Comparison of ENCODE assay signal across 21 cellular contexts in the genomic region with DNA sequence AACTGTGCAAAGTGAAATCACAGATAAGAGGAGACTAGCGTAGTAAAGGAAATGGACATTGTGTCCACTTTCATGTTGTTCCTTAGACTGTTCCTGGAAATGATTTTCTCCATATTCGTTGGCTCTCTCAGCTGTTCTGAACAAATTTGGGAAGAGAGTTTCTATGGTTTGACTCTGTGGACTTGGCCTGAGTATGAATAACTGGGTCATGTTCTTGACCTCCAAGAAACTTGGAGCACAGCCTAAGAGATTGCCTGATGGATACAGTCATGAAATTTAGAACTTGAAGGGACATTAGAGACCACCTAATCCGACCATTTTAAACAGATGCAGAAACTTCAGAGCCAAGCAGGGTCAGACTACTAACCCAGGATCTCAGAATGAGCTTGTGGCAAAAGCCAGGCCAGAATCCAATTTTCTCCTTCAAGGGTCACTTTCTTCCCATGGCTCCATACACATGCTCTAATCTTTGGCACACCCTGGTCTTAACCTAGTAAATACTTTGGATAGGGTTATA.
DNase-seq lines count a peak whose midpoint lies in the region; ATAC-seq and TF ChIP-seq lines count a peak whose summit lies in the region.
"Had no signal": no experiment of that assay in that cellular context is flagged by ENCODE, and none has a peak within 500 bp of the region (broad histone marks: within the 10 kb centered on the region; RNA-seq: fewer than 3 reads in every experiment).

No MANE protein-coding gene starts in this region.

- no peaks in the 10 kb centered on the region for H3K27me3 Mint-ChIP-seq in activated T-helper 2 cell treated with anti-CD3 and anti-CD28 coated beads, Interferon-gamma antibody, Interleukin-2, Interleukin-4, amounts not matched to agents 10 μg/mL and 5 μg/mL and 100 μg/mL, durations not matched to agents 14 hours and 24 hours and 36 hours (ENCODE audit: low read depth)
- H3K27me3 Mint-ChIP-seq: activated CD4-positive, alpha-beta T cell treated with anti-CD3 and anti-CD28 coated beads for 36 hours had no signal

- no peaks in the 10 kb centered on the region for H3K9me3 ChIP-seq in adipocyte (ENCODE audit: control insufficient read depth, low read length)
- H3K9me3 ChIP-seq in testis, result no peaks in the 10 kb centered on the region
- H3K9me3 ChIP-seq: BE2C, pancreas, sigmoid colon had no signal

- DNase-seq in adipocyte (ENCODE audit: low read depth), result no peak
- peak; percentile 58 for DNase-seq in fibroblast of villous mesenchyme (ENCODE audit: low read depth)
- peak; percentile 36 for DNase-seq in myocyte (ENCODE audit: low read depth)
- peak; percentile 64 for DNase-seq in testis
- DNase-seq in SHP77 (lab: John Stamatoyannopoulos, UW), result no peak
- no peak for DNase-seq in activated T-helper 2 cell treated with anti-CD3 and anti-CD28 coated beads, Interferon-gamma antibody, Interleukin-2, Interleukin-4, amounts not matched to agents 10 μg/mL and 5 μg/mL and 100 μg/mL, durations not matched to agents 14 hours and 24 hours and 36 hours (ENCODE audit: low spot score)
- DNase-seq in HK-2 (ENCODE audit: unreplicated experiment), result no peak
- DNase-seq: activated CD4-positive, alpha-beta T cell treated with anti-CD3 and anti-CD28 coated beads for 36 hours; activated gamma-delta T cell treated with Interleukin-2 at 50 U/mL for 16 hours; BE2C; cortex of kidney; head of caudate nucleus; Karpas-422; natural killer cell; NCI-H1694 treated with DMSO at 0.1 percent for 48 hours; NCI-H526 treated with DMSO at 0.1 percent for 48 hours; pancreas; sigmoid colon; stimulated activated CD8-positive, alpha-beta memory T cell treated with anti-CD3 and anti-CD28 coated beads, Interleukin-4, amount 100 ng/mL, for 48 hours; T-helper 17 cell had no signal

- TF ChIP-seq POLR2A in testis (IDR thresholded peaks at IDR 0.05), result no peak

- WGBS in testis, 2 donors, result 30 to 46% methylated on average over 3 of the region's 3 CpGs

- H3K36me3 ChIP-seq in adipocyte (ENCODE audit: control insufficient read depth, insufficient read depth, low read length, severe bottlenecking) (no peaks in the 10 kb centered on the region), testis (ENCODE audit: low read depth, missing control alignments) (no peaks in the 10 kb centered on the region)
- H3K36me3 ChIP-seq: BE2C, pancreas, sigmoid colon had no signal

- no peak for ATAC-seq in HG02610 (IDR thresholded peaks at IDR 0.05; ENCODE audit: unreplicated experiment)
- ATAC-seq: activated CD4-positive, alpha-beta T cell treated with anti-CD3 and anti-CD28 coated beads for 36 hours; natural killer cell; T-helper 17 cell had no signal

- H3K4me1 ChIP-seq in adipocyte (ENCODE audit: control insufficient read depth, insufficient read depth, low read length) (peaks cover 15% of the 10 kb centered on the region), testis (peaks cover 5% of the 10 kb centered on the region)
- H3K4me1 ChIP-seq: BE2C, pancreas had no signal

- H3K27ac ChIP-seq in testis, result peak overlapping the region; percentile 29 to 51
- H3K27ac ChIP-seq: pancreas had no signal

- no peak for TF ChIP-seq CTCF in fibroblast of villous mesenchyme (IDR thresholded peaks at IDR 0.05; ENCODE audit: insufficient read depth, low read depth, low read length)
- TF ChIP-seq CTCF in testis (IDR thresholded peaks at IDR 0.05), result no peak

- H3K36me3 Mint-ChIP-seq in activated T-helper 2 cell treated with anti-CD3 and anti-CD28 coated beads, Interferon-gamma antibody, Interleukin-2, Interleukin-4, amounts not matched to agents 10 μg/mL and 5 μg/mL and 100 μg/mL, durations not matched to agents 14 hours and 24 hours and 36 hours (ENCODE audit: low read depth), result no peaks in the 10 kb centered on the region
- H3K36me3 Mint-ChIP-seq: natural killer cell had no signal

- H3K27me3 ChIP-seq in adipocyte (replicated peaks; ENCODE audit: control insufficient read depth, insufficient read depth, low read length) (no peaks in the 10 kb centered on the region), testis (no peaks in the 10 kb centered on the region)
- H3K27me3 ChIP-seq: BE2C, pancreas, sigmoid colon had no signal

- no peak overlapping the region for H3K27ac Mint-ChIP-seq in activated T-helper 2 cell treated with anti-CD3 and anti-CD28 coated beads, Interferon-gamma antibody, Interleukin-2, Interleukin-4, amounts not matched to agents 10 μg/mL and 5 μg/mL and 100 μg/mL, durations not matched to agents 14 hours and 24 hours and 36 hours
- H3K27ac Mint-ChIP-seq: activated CD4-positive, alpha-beta T cell treated with anti-CD3 and anti-CD28 coated beads for 36 hours; natural killer cell; T-helper 17 cell had no signal

- no peak overlapping the region for H3K4me3 Mint-ChIP-seq in activated T-helper 2 cell treated with anti-CD3 and anti-CD28 coated beads, Interferon-gamma antibody, Interleukin-2, Interleukin-4, amounts not matched to agents 10 μg/mL and 5 μg/mL and 100 μg/mL, durations not matched to agents 14 hours and 24 hours and 36 hours (ENCODE audit: low read depth)
- H3K4me3 Mint-ChIP-seq: activated CD4-positive, alpha-beta T cell treated with anti-CD3 and anti-CD28 coated beads for 36 hours; natural killer cell; T-helper 17 cell had no signal

- peak overlapping the region; percentile 32 for H3K9ac ChIP-seq in adipocyte (ENCODE audit: low read length)

- H3K9me3 Mint-ChIP-seq in activated T-helper 2 cell treated with anti-CD3 and anti-CD28 coated beads, Interferon-gamma antibody, Interleukin-2, Interleukin-4, amounts not matched to agents 10 μg/mL and 5 μg/mL and 100 μg/mL, durations not matched to agents 14 hours and 24 hours and 36 hours, result no peaks in the 10 kb centered on the region

- H3K4me1 Mint-ChIP-seq in activated T-helper 2 cell treated with anti-CD3 and anti-CD28 coated beads, Interferon-gamma antibody, Interleukin-2, Interleukin-4, amounts not matched to agents 10 μg/mL and 5 μg/mL and 100 μg/mL, durations not matched to agents 14 hours and 24 hours and 36 hours (ENCODE audit: low read depth), result no peaks in the 10 kb centered on the region
- H3K4me1 Mint-ChIP-seq: activated CD4-positive, alpha-beta T cell treated with anti-CD3 and anti-CD28 coated beads for 36 hours; natural killer cell; T-helper 17 cell had no signal

- peak overlapping the region; percentile 8 for H3K4me3 ChIP-seq in adipocyte (ENCODE audit: low read length)
- H3K4me3 ChIP-seq in fibroblast of villous mesenchyme (ENCODE audit: low read depth, low read length), result no peak overlapping the region
- no peak overlapping the region for H3K4me3 ChIP-seq in testis
- H3K4me3 ChIP-seq: pancreas, sigmoid colon had no signal

- intact Hi-C loops in testis (cut with DNase I; ENCODE audit: low total_unique reads), result no loop called here
- intact Hi-C loops in activated T-helper 2 cell treated with anti-CD3 and anti-CD28 coated beads, Interferon-gamma antibody, Interleukin-2, Interleukin-4, amounts not matched to agents 10 μg/mL and 5 μg/mL and 100 μg/mL, durations not matched to agents 14 hours and 24 hours and 36 hours (cut with micrococcal nuclease), result no loop called here

Comparison
In these comparisons a context has a peak if more than half of its experiments do, and no peak if none do; other contexts are left out.
1. DNase-seq: peak in fibroblast of villous mesenchyme (single experiment), myocyte (single experiment) and testis (single experiment); none in adipocyte (single experiment), SHP77 (0 of 2), activated T-helper 2 cell treated with anti-CD3 and anti-CD28 coated beads, Interferon-gamma antibody, Interleukin-2, Interleukin-4, amounts not matched to agents 10 μg/mL and 5 μg/mL and 100 μg/mL, durations not matched to agents 14 hours and 24 hours and 36 hours (single experiment) and HK-2 (single experiment).